Comparison of ENCODE assay signal across 8 cellular contexts in the genomic region with DNA sequence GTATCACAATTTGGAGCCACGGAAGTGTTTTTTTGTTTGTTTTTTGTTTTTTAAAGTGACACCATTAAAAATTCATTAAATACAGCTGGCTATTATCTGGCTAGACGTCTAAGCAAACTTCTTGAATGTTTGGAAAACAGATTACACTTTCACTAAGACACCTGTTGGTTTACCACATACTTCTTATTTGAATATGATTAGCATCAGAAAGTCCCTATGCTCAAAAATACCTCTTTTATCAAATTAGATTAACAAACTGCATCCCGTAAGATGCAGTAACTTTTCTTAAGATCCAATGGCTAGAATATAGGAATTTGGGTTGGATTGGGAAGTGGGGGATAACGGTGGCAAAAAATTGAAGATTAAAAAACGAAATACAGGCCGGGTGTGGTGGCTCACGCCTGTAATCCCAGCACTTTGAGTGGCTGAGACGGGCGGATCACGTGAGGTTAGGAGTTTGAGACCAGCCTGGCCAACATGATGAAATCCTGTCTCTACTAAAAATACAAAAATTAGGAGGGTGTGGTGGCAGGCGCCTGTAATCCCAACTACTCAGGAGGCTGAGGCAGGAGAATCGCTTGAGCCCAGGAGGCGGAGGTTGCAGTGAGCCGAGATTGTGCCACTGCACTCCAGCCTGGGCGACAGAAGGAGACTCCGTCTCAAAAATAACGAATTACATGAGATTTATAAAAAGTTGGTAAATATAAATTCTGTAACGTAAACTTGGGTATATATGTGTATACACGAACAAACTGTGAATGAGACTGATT. TPM values are rescaled to one million over a fixed set of nuclear protein-coding genes. Genes with fewer than 3 reads are reported as not detected.
DNase-seq lines count a peak whose midpoint lies in the region; ATAC-seq and TF ChIP-seq lines count a peak whose summit lies in the region.
"Not testable (repeated sequence)": the region's sequence is repeated elsewhere in the genome, so short reads cannot be mapped to it uniquely, and the experiment has no call there.

No MANE protein-coding gene starts in this region.

- H3K79me2 ChIP-seq in mesendoderm (ENCODE audit: control insufficient read depth, insufficient read depth, low read length): peaks cover 19% of the 10 kb centered on the region

- peak overlapping the region; percentile 100 for H3K27ac Mint-ChIP-seq in activated CD4-positive, alpha-beta T cell treated with anti-CD3 and anti-CD28 coated beads for 36 hours
- H3K27ac Mint-ChIP-seq in brain: peak overlapping the region; percentile 100

- peak overlapping the region; percentile 5 for H3K4me2 ChIP-seq in mesendoderm (ENCODE audit: low read length)

- ATAC-seq in activated CD4-positive, alpha-beta T cell treated with anti-CD3 and anti-CD28 coated beads for 36 hours: not testable (repeated sequence)

- H3K4me3 Mint-ChIP-seq in activated CD4-positive, alpha-beta T cell treated with anti-CD3 and anti-CD28 coated beads for 36 hours: peak overlapping the region; percentile 100
- peak overlapping the region; percentile 95 to 100 (median 99) for H3K4me3 Mint-ChIP-seq in brain

- H3K9me3 ChIP-seq in sigmoid colon, vagina: not testable (repeated sequence)

- no CpG with 5 or more reads among the region's 19 CpGs for WGBS in mesendoderm (ENCODE audit: extremely low coverage, insufficient coverage, low lambda C conversion rate)
- 21 to 44% methylated on average over 19 of the region's 19 CpGs for WGBS in sigmoid colon, 2 donors

- H3K27me3 ChIP-seq in mesendoderm (ENCODE audit: insufficient read depth, low read length, poor library complexity); sigmoid colon; vagina: not testable (repeated sequence)

- not testable (repeated sequence) for H3K4ac ChIP-seq in mesendoderm (ENCODE audit: low read depth, low read length)

- H3K4me1 ChIP-seq in mesendoderm (ENCODE audit: control insufficient read depth, low read depth, low read length): not testable (repeated sequence)
- H3K4me1 ChIP-seq in sigmoid colon (peaks cover 0 to 31% (median 19%) of the 10 kb centered on the region in 4 donors), vagina (peaks cover 29% of the 10 kb centered on the region)

- not testable (repeated sequence) for H3K9me3 Mint-ChIP-seq in activated CD4-positive, alpha-beta T cell treated with anti-CD3 and anti-CD28 coated beads for 36 hours (ENCODE audit: low read depth); brain

- not testable (repeated sequence) for H3K79me1 ChIP-seq in mesendoderm (ENCODE audit: low read length)

- peak; percentile 59 for DNase-seq in GM12865 (ENCODE audit: low read depth)
- DNase-seq in NB4 (ENCODE audit: low read depth); fibroblast of pulmonary artery (ENCODE audit: low read depth); mesendoderm; sigmoid colon; vagina (ENCODE audit: extremely low spot score in 2 of 2): not testable (repeated sequence)
- DNase-seq in activated CD4-positive, alpha-beta T cell treated with anti-CD3 and anti-CD28 coated beads for 36 hours: peak; percentile 43

- H3K23ac ChIP-seq in mesendoderm (ENCODE audit: low read length): not testable (repeated sequence)

- H4K5ac ChIP-seq in mesendoderm (ENCODE audit: low read length): not testable (repeated sequence)

- POLR2A ChIA-PET in activated CD4-positive, alpha-beta T cell treated with anti-CD3 and anti-CD28 coated beads for 36 hours (lab: Charles Lee): interaction anchor here (0.7 to 3.4 kb wide), 5 partner anchors 9 to 1064 kb away, joined by 3 to 16 read pairs (median 4); a partner anchor contains a TSS

- not testable (repeated sequence) for H3K18ac ChIP-seq in mesendoderm (ENCODE audit: low read length)

- H3K4me1 Mint-ChIP-seq in activated CD4-positive, alpha-beta T cell treated with anti-CD3 and anti-CD28 coated beads for 36 hours: peaks cover 49% of the 10 kb centered on the region
- peaks cover 50% of the 10 kb centered on the region for H3K4me1 Mint-ChIP-seq in brain

- intact Hi-C loops in activated CD4-positive, alpha-beta T cell treated with anti-CD3 and anti-CD28 coated beads for 36 hours (cut with DNase I, micrococcal nuclease): loop anchor here (1.0 to 10.0 kb wide), 6 partner anchors 53 to 524 kb away; a partner anchor contains a TSS
- intact Hi-C loops in sigmoid colon (cut with DNase I) (loop anchor here (2.0 to 5.0 kb wide), 3 partner anchors 37 to 156 kb away; a partner anchor contains a TSS), vagina (cut with DNase I) (loop anchor here (5.0 kb wide), 1 partner anchor 69 kb away; no protein-coding TSS in a partner anchor)

- not testable (repeated sequence) for H2BK5ac ChIP-seq in mesendoderm (ENCODE audit: low read length)

- not testable (repeated sequence) for H2AK5ac ChIP-seq in mesendoderm (ENCODE audit: low read length)

- not testable (repeated sequence) for H2BK120ac ChIP-seq in mesendoderm (ENCODE audit: low read depth, low read length)

- H3K56ac ChIP-seq in mesendoderm (ENCODE audit: low read length): peak overlapping the region; percentile 95

- not testable (repeated sequence) for TF ChIP-seq POLR2A in NB4 (IDR thresholded peaks at IDR 0.05; ENCODE audit: extremely low read depth, insufficient read length); sigmoid colon (IDR thresholded peaks at IDR 0.05); vagina (IDR thresholded peaks at IDR 0.05)

- H3K27me3 Mint-ChIP-seq in activated CD4-positive, alpha-beta T cell treated with anti-CD3 and anti-CD28 coated beads for 36 hours: not testable (repeated sequence)
- H3K27me3 Mint-ChIP-seq in brain: peaks cover 15% of the 10 kb centered on the region

- H3K36me3 ChIP-seq in mesendoderm (ENCODE audit: control insufficient read depth, insufficient read depth, low read length); vagina: not testable (repeated sequence)
- H3K36me3 ChIP-seq in sigmoid colon: peaks cover 0 to 12% (median 0%) of the 10 kb centered on the region in 4 donors

- CTCF ChIA-PET in activated CD4-positive, alpha-beta T cell treated with anti-CD3 and anti-CD28 coated beads for 36 hours (lab: Charles Lee): interaction anchor here (0.7 to 1.3 kb wide), 3 partner anchors 13 to 501 kb away, joined by 3 to 4 read pairs (median 3); no protein-coding TSS in a partner anchor

- TF ChIP-seq CTCF in GM12865 (IDR thresholded peaks at IDR 0.05; ENCODE audit: insufficient read depth, low read depth, low read length, missing control alignments); NB4 (IDR thresholded peaks at IDR 0.05; ENCODE audit: low read depth, low read length); brain (conservative IDR thresholded peaks at IDR 0.05); fibroblast of pulmonary artery (IDR thresholded peaks at IDR 0.05; ENCODE audit: low read length, missing control alignments); sigmoid colon (IDR thresholded peaks at IDR 0.05); vagina (IDR thresholded peaks at IDR 0.05): not testable (repeated sequence)

- not testable (repeated sequence) for TF ChIP-seq EP300 in sigmoid colon (IDR thresholded peaks at IDR 0.05)

- H3K4me3 ChIP-seq in GM12865 (ENCODE audit: low read depth, low read length): peak overlapping the region; percentile 99
- H3K4me3 ChIP-seq in NB4 (ENCODE audit: low read depth, low read length): peak overlapping the region; percentile 64
- peak overlapping the region; percentile 89 for H3K4me3 ChIP-seq in fibroblast of pulmonary artery (replicated peaks; ENCODE audit: low read depth, low read length)
- not testable (repeated sequence) for H3K4me3 ChIP-seq in mesendoderm (ENCODE audit: low read length)
- peak overlapping the region in 3 of 4 donors; percentile 72 to 89 (median 84) for H3K4me3 ChIP-seq in sigmoid colon
- peak overlapping the region; percentile 82 to 91 for H3K4me3 ChIP-seq in vagina

- H3K9ac ChIP-seq in mesendoderm (ENCODE audit: low read length): peak overlapping the region; percentile 95

- H3K27ac ChIP-seq in mesendoderm (ENCODE audit: low read depth, low read length) (peak overlapping the region; percentile 98), sigmoid colon (peak overlapping the region; percentile 98 to 100 (median 98)), vagina (peak overlapping the region; percentile 99)

- not testable (repeated sequence) for H4K8ac ChIP-seq in mesendoderm (ENCODE audit: low read depth, low read length)

- not testable (repeated sequence) for H2BK15ac ChIP-seq in mesendoderm (replicated peaks; ENCODE audit: low read depth)

- H3K36me3 Mint-ChIP-seq in activated CD4-positive, alpha-beta T cell treated with anti-CD3 and anti-CD28 coated beads for 36 hours (ENCODE audit: low read depth): peaks cover 29% of the 10 kb centered on the region
- peaks cover 28% of the 10 kb centered on the region for H3K36me3 Mint-ChIP-seq in brain

RNA-seq across cellular contexts. Expression of a gene that starts 1.4 kb away (rescaled TPM):
- 100 to 1,000 TPM; 133 to 142 TPM for total RNA-seq in activated CD4-positive, alpha-beta T cell treated with anti-CD3 and anti-CD28 coated beads for 36 hours
- polyA plus RNA-seq in brain (ENCODE audit: insufficient read depth, low read depth, low replicate concordance) (41.9 TPM), sigmoid colon (100 to 1,000 TPM; 104 to 223 (median 162) TPM)
- 146 TPM for polyA plus RNA-seq in mesendoderm (2013, experiment 1 of 2)
- 145 TPM for polyA plus RNA-seq in mesendoderm (2013, experiment 2 of 2)
- total RNA-seq in sigmoid colon (100 to 1,000 TPM; 111 to 198 (median 154) TPM), vagina (92.8 TPM)

RNA-seq across cellular contexts. Expression of a gene that starts 21.9 kb away (rescaled TPM):
- total RNA-seq in activated CD4-positive, alpha-beta T cell treated with anti-CD3 and anti-CD28 coated beads for 36 hours: 100 to 1,000 TPM; 213 to 225 TPM
- polyA plus RNA-seq in brain (ENCODE audit: insufficient read depth, low read depth, low replicate concordance) (38.1 TPM), sigmoid colon (10 to 100 TPM; 42.6 to 61.5 (median 55.9) TPM)
- polyA plus RNA-seq in mesendoderm (2013, experiment 1 of 2): 150 TPM
- polyA plus RNA-seq in mesendoderm (2013, experiment 2 of 2): 150 TPM
- total RNA-seq in sigmoid colon (100 to 1,000 TPM in 1 of 4 donors, 10 to 100 TPM in 3; 80.6 to 105 (median 93.9) TPM), vagina (72.4 TPM)

RNA-seq across cellular contexts. Expression of a gene that starts 45.1 kb away (rescaled TPM):
- total RNA-seq in activated CD4-positive, alpha-beta T cell treated with anti-CD3 and anti-CD28 coated beads for 36 hours: not detected
- polyA plus RNA-seq in brain (ENCODE audit: insufficient read depth, low read depth, low replicate concordance) (not detected), sigmoid colon (1 to 10 TPM in 1 of 3 donors, under 1 TPM in 1, not detected in 1; 0.23 to 4.2 TPM)
- polyA plus RNA-seq in mesendoderm (2013, experiment 1 of 2): not detected
- polyA plus RNA-seq in mesendoderm (2013, experiment 2 of 2): not detected
- total RNA-seq in sigmoid colon (not detected), vagina (not detected)
